19 cellular contexts compared by ENCODE assay signal in the genomic region with DNA sequence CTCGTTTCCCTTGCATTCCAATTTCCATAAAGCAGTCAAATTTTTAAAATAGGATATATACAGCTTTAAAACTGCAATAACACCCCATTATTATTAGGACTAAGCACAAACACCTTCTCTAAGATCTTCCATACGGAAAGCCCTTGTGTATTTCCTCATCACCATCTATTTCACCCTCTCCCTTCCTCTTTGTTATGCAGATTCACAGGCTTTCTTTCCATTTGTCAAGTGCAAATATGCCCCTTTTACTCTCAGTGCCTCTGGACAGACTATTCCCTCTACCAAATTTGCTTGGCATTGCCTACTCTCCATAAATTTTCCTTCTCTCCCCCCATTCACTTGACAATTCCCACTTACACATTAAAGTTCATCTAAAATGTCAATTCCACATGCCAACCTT.
DNase-seq lines count a peak whose midpoint lies in the region; ATAC-seq and TF ChIP-seq lines count a peak whose summit lies in the region.
"Had no signal": no experiment of that assay in that cellular context is flagged by ENCODE, and none has a peak within 500 bp of the region (broad histone marks: within the 10 kb centered on the region; RNA-seq: fewer than 3 reads in every experiment).

No MANE protein-coding gene starts in this region.

- DNase-seq in GM23338 (ENCODE audit: low spot score) (peak; percentile 52), T-helper 17 cell (no peak), glutamatergic neuron (no peak), progenitor cell of endocrine pancreas (ENCODE audit: low spot score, unreplicated experiment) (no peak), left lung (no peak)
- no peak for DNase-seq in stimulated activated CD8-positive, alpha-beta memory T cell treated with anti-CD3 and anti-CD28 coated beads, Interleukin-4, amount 100 ng/mL, for 48 hours
- no peak for DNase-seq in activated naive CD4-positive, alpha-beta T cell treated with anti-CD3 and anti-CD28 coated beads for 36 hours
- DNase-seq: Caco-2; CD4-positive, CD25-positive, alpha-beta regulatory T cell; CD8-positive, alpha-beta T cell; DMS79; EL; GDM1; HCEC 1CT had no signal

- intact Hi-C loops in left lung (cut with DNase I): no loop called here
- intact Hi-C loops in activated naive CD4-positive, alpha-beta T cell treated with anti-CD3 and anti-CD28 coated beads for 36 hours (cut with micrococcal nuclease): no loop called here

- H3K27me3 Mint-ChIP-seq in GM23338 (ENCODE audit: insufficient read depth, low read depth, poor library complexity) (peaks cover 9% of the 10 kb centered on the region), T-helper 17 cell (no peaks in the 10 kb centered on the region), glutamatergic neuron (ENCODE audit: unreplicated experiment) (no peaks in the 10 kb centered on the region), progenitor cell of endocrine pancreas (no peaks in the 10 kb centered on the region)
- no peaks in the 10 kb centered on the region for H3K27me3 Mint-ChIP-seq in activated naive CD4-positive, alpha-beta T cell treated with anti-CD3 and anti-CD28 coated beads for 36 hours (ENCODE audit: low read depth)
- H3K27me3 Mint-ChIP-seq: B cell; CD4-positive, CD25-positive, alpha-beta regulatory T cell had no signal

- H3K9me2 ChIP-seq in GM23338 (ENCODE audit: insufficient read depth): no peaks in the 10 kb centered on the region

- no peaks in the 10 kb centered on the region for H3K9me3 Mint-ChIP-seq in GM23338
- peaks cover under 1% of the 10 kb centered on the region for H3K9me3 Mint-ChIP-seq in glutamatergic neuron (ENCODE audit: unreplicated experiment)
- H3K9me3 Mint-ChIP-seq in progenitor cell of endocrine pancreas (ENCODE audit: low read depth): no peaks in the 10 kb centered on the region
- H3K9me3 Mint-ChIP-seq in activated naive CD4-positive, alpha-beta T cell treated with anti-CD3 and anti-CD28 coated beads for 36 hours: no peaks in the 10 kb centered on the region
- H3K9me3 Mint-ChIP-seq: CD8-positive, alpha-beta T cell had no signal

- no peaks in the 10 kb centered on the region for H3K36me3 ChIP-seq in GM23338 (ENCODE audit: insufficient read depth)
- peaks cover 0 to 33% of the 10 kb centered on the region in 2 donors for H3K36me3 ChIP-seq in left lung

- H3K9me3 ChIP-seq in T-helper 17 cell (ENCODE audit: control insufficient read depth, low read length, poor library complexity, severe bottlenecking): no peaks in the 10 kb centered on the region
- H3K9me3 ChIP-seq in left lung: no peaks in the 10 kb centered on the region
- H3K9me3 ChIP-seq: BLaER1, Caco-2 had no signal

- no peak overlapping the region for H3K4me3 ChIP-seq in GM23338
- H3K4me3 ChIP-seq in left lung: no peak overlapping the region
- H3K4me3 ChIP-seq: BLaER1, GM12878 had no signal

- no peaks in the 10 kb centered on the region for H3K27me3 ChIP-seq in GM23338 (ENCODE audit: insufficient read depth)
- H3K27me3 ChIP-seq in left lung: no peaks in the 10 kb centered on the region
- H3K27me3 ChIP-seq: BLaER1 had no signal

- no peak overlapping the region for H2AFZ ChIP-seq in GM23338

- H3K36me3 Mint-ChIP-seq in GM23338 (ENCODE audit: low read depth): peaks cover 2% of the 10 kb centered on the region; the same call in 1 of the 3 replicates
- peaks cover 14% of the 10 kb centered on the region for H3K36me3 Mint-ChIP-seq in T-helper 17 cell (ENCODE audit: low read depth)
- H3K36me3 Mint-ChIP-seq in glutamatergic neuron (ENCODE audit: unreplicated experiment): no peaks in the 10 kb centered on the region
- H3K36me3 Mint-ChIP-seq in progenitor cell of endocrine pancreas (ENCODE audit: insufficient read depth): peaks cover 5% of the 10 kb centered on the region
- peaks cover 28% of the 10 kb centered on the region for H3K36me3 Mint-ChIP-seq in activated naive CD4-positive, alpha-beta T cell treated with anti-CD3 and anti-CD28 coated beads for 36 hours (ENCODE audit: low read depth)

- H3F3A ChIP-seq in GM23338 (replicated peaks; ENCODE audit: low read depth): no peaks in the 10 kb centered on the region

- H4K20me1 ChIP-seq in GM23338 (replicated peaks; ENCODE audit: insufficient read depth): 0 out of 2 replicates have a peak, but pooled peaks cover 2% of the 10 kb centered on the region
- H4K20me1 ChIP-seq: BLaER1 had no signal

- peaks cover 62% of the 10 kb centered on the region for H3K4me1 Mint-ChIP-seq in GM23338
- H3K4me1 Mint-ChIP-seq in T-helper 17 cell: peaks cover 10% of the 10 kb centered on the region
- peaks cover 31% of the 10 kb centered on the region for H3K4me1 Mint-ChIP-seq in glutamatergic neuron (ENCODE audit: low read depth, unreplicated experiment)
- H3K4me1 Mint-ChIP-seq in progenitor cell of endocrine pancreas (ENCODE audit: low read depth): peaks cover 16% of the 10 kb centered on the region
- H3K4me1 Mint-ChIP-seq in activated naive CD4-positive, alpha-beta T cell treated with anti-CD3 and anti-CD28 coated beads for 36 hours (ENCODE audit: low read depth): no peaks in the 10 kb centered on the region
- H3K4me1 Mint-ChIP-seq: B cell had no signal

- TF ChIP-seq CTCF in GM23338 (conservative IDR thresholded peaks at IDR 0.05; ENCODE audit: low read depth in 2 of 2): no peak
- TF ChIP-seq CTCF in glutamatergic neuron (IDR thresholded peaks at IDR 0.05; ENCODE audit: partially characterized antibody, unreplicated experiment): no peak
- no peak for TF ChIP-seq CTCF in progenitor cell of endocrine pancreas (IDR thresholded peaks at IDR 0.05; ENCODE audit: unreplicated experiment)
- TF ChIP-seq CTCF in left lung (IDR thresholded peaks at IDR 0.05): no peak

- H3K4me2 ChIP-seq in GM23338: peak overlapping the region; percentile 5
- H3K4me2 ChIP-seq: BLaER1 had no signal

- H3K4me3 Mint-ChIP-seq in GM23338 (peak overlapping the region; percentile 3), T-helper 17 cell (no peak overlapping the region), glutamatergic neuron (ENCODE audit: unreplicated experiment) (peak overlapping the region; percentile 22), progenitor cell of endocrine pancreas (ENCODE audit: low read depth) (no peak overlapping the region)
- H3K4me3 Mint-ChIP-seq in activated naive CD4-positive, alpha-beta T cell treated with anti-CD3 and anti-CD28 coated beads for 36 hours: no peak overlapping the region
- H3K4me3 Mint-ChIP-seq: B cell; CD4-positive, CD25-positive, alpha-beta regulatory T cell; CD8-positive, alpha-beta T cell had no signal

- H3K4me1 ChIP-seq in GM23338 (ENCODE audit: insufficient read depth) (peaks cover 63% of the 10 kb centered on the region), left lung (no peaks in the 10 kb centered on the region)
- H3K4me1 ChIP-seq: BLaER1, Caco-2 had no signal

- H3K79me2 ChIP-seq in GM23338 (replicated peaks; ENCODE audit: insufficient read depth): no peaks in the 10 kb centered on the region

- CTCF ChIA-PET in activated naive CD4-positive, alpha-beta T cell treated with anti-CD3 and anti-CD28 coated beads for 36 hours (lab: Charles Lee): no interaction called here

- ATAC-seq in GM23338 (peak; percentile 67), T-helper 17 cell (no peak), left lung (no peak)
- ATAC-seq: CD8-positive, alpha-beta T cell; GM12878 had no signal

- H3K27ac Mint-ChIP-seq in GM23338: peak overlapping the region; percentile 78
- peak overlapping the region; percentile 53 for H3K27ac Mint-ChIP-seq in T-helper 17 cell
- peak overlapping the region; percentile 9 for H3K27ac Mint-ChIP-seq in glutamatergic neuron (ENCODE audit: unreplicated experiment)
- H3K27ac Mint-ChIP-seq in progenitor cell of endocrine pancreas: peak overlapping the region; percentile 3
- no peak overlapping the region for H3K27ac Mint-ChIP-seq in activated naive CD4-positive, alpha-beta T cell treated with anti-CD3 and anti-CD28 coated beads for 36 hours
- H3K27ac Mint-ChIP-seq: B cell; CD8-positive, alpha-beta T cell had no signal

- H3K27ac ChIP-seq in GM23338 (ENCODE audit: low read depth) (no peak overlapping the region), left lung (no peak overlapping the region)
- H3K27ac ChIP-seq: 22Rv1, BLaER1, C4-2B had no signal

TF ChIP-seq in GM23338, 12 proteins besides CTCF, POLR2A, EP300 and RAD21 (continues in another document):
- TF ChIP-seq NANOG (IDR thresholded peaks at IDR 0.05; ENCODE audit: borderline replicate concordance): 0 out of 2 replicates have a peak, but pooled peaks have one; percentile 46

Comparison
In these comparisons a context has a peak if more than half of its experiments do, and no peak if none do; other contexts are left out.
1. H3K4me3 Mint-ChIP-seq: peak in GM23338 (single experiment) and glutamatergic neuron (single experiment); none in T-helper 17 cell (single experiment), progenitor cell of endocrine pancreas (single experiment) and activated naive CD4-positive, alpha-beta T cell treated with anti-CD3 and anti-CD28 coated beads for 36 hours (single experiment).